Comparison of ENCODE assay signal across 9 cellular contexts in the genomic region with DNA sequence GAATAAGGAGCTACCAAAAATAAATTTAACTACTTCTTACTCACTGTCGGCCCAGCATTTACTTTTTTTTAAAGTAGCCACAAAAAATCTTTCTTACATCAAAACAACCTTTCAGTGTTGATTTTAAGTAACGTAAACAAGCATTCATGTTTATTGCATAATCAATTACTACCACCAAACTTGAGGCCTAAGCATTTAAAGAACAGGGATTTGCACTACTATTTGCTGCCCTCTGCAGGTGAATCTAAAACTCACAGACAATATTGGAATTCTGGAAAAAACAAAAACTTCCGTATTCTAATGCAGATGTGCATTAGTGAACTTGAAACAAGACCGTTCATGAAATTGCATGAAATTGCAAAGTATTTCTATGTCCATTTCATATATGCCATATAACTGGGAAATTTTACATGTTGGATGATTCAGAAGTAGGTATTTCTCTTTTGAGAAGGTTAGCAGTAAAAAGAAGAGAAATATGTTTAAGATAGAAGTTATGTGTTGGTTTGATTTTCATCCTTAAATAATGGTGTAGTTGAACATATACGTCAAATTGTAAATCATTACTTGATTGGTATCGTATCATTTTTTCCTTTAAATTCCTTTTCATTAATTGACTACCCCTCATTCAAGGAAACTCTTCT. TPM values are rescaled to one million over a fixed set of nuclear protein-coding genes. Genes with fewer than 3 reads are reported as not detected.
DNase-seq lines count a peak whose midpoint lies in the region; ATAC-seq and TF ChIP-seq lines count a peak whose summit lies in the region.
"Had no signal": no experiment of that assay in that cellular context is flagged by ENCODE, and none has a peak within 500 bp of the region (broad histone marks: within the 10 kb centered on the region; RNA-seq: fewer than 3 reads in every experiment).

No MANE protein-coding gene starts in this region.

- no peak for TF ChIP-seq EP300 in neural cell (conservative IDR thresholded peaks at IDR 0.05; ENCODE audit: poor library complexity, severe bottlenecking)

- no peaks in the 10 kb centered on the region for H4K20me1 ChIP-seq in HCT116 (ENCODE audit: insufficient read depth)
- H4K20me1 ChIP-seq in neural cell (ENCODE audit: insufficient read depth), result no peaks in the 10 kb centered on the region

- no peak for TF ChIP-seq POLR2A in HCT116 (IDR thresholded peaks at IDR 0.05; ENCODE audit: borderline replicate concordance, extremely low read depth, insufficient read depth, insufficient read length)

- no peak overlapping the region for H3K4me3 ChIP-seq in HCT116 (replicated peaks in 1 of 2; ENCODE audit: low read depth in 1 of 2, low read length in 2 of 2)
- no peak overlapping the region for H3K4me3 ChIP-seq in neural cell (ENCODE audit: low read length)

- no peaks in the 10 kb centered on the region for H3K9me3 Mint-ChIP-seq in endothelial cell (ENCODE audit: unreplicated experiment)

- no peaks in the 10 kb centered on the region for H3K9me3 ChIP-seq in HCT116 (ENCODE audit: control insufficient read depth in 1 of 2, insufficient read depth in 1 of 2, low read depth in 1 of 2, low read length in 2 of 2)
- no peaks in the 10 kb centered on the region for H3K9me3 ChIP-seq in neural cell (ENCODE audit: low read length)

- no peaks in the 10 kb centered on the region for H3K27me3 Mint-ChIP-seq in endothelial cell (ENCODE audit: unreplicated experiment)

- TF ChIP-seq CTCF in HCT116 (IDR thresholded peaks at IDR 0.05 in 2 of 3, conservative IDR thresholded peaks at IDR 0.05 in 1 of 3; ENCODE audit: borderline replicate concordance in 1 of 3, insufficient read depth in 1 of 3, low read depth in 2 of 3, low read length in 2 of 3) (peak; percentile 56 to 83 (median 61); a peak in 4 of 6 replicates), endothelial cell (IDR thresholded peaks at IDR 0.05; ENCODE audit: unreplicated experiment) (peak; percentile 93), neural cell (IDR thresholded peaks at IDR 0.05; ENCODE audit: poor library complexity, severe bottlenecking) (peak; percentile 80)

- H3K27me3 ChIP-seq in HCT116 (ENCODE audit: insufficient read depth, low read length), result no peaks in the 10 kb centered on the region
- H3K27me3 ChIP-seq in neural cell (ENCODE audit: insufficient read depth, low read depth, low read length), result no peaks in the 10 kb centered on the region

- ATAC-seq in HCT116, result peak; percentile 58; the same call in 1 of the 2 replicates
- no peak for ATAC-seq in HG02763 (IDR thresholded peaks at IDR 0.05; ENCODE audit: unreplicated experiment)

- H3K9me2 ChIP-seq in HCT116 (ENCODE audit: insufficient read depth), result no peaks in the 10 kb centered on the region
- H3K9me2 ChIP-seq in neural cell (ENCODE audit: insufficient read depth, low read length), result no peaks in the 10 kb centered on the region

- H3K4me1 ChIP-seq in HCT116 (ENCODE audit: control insufficient read depth in 1 of 2, insufficient read depth in 2 of 2, low read length in 2 of 2), result no peaks in the 10 kb centered on the region

- H2AFZ ChIP-seq in HCT116 (ENCODE audit: low read depth, low read length, poor library complexity, severe bottlenecking), result peak overlapping the region; percentile 38
- H2AFZ ChIP-seq in neural cell (ENCODE audit: low read depth, low read length), result no peak overlapping the region

- no peaks in the 10 kb centered on the region for H3F3A ChIP-seq in neural cell (ENCODE audit: insufficient read depth, low read length, poor library complexity, severe bottlenecking)

- no peak overlapping the region for H3K27ac ChIP-seq in HCT116 (ENCODE audit: low read depth, low read length)
- no peak overlapping the region for H3K27ac ChIP-seq in neural cell (ENCODE audit: low read length)

- BruUV-seq in HCT116 (replicated peaks; lab: Mats Ljungman, UMichigan), result no TSS peak

- intact Hi-C loops in HCT116 (cut with micrococcal nuclease) (loop anchor here (1.0 to 10.0 kb wide), 5 partner anchors 231 to 1228 kb away; no protein-coding TSS in a partner anchor), posterior vena cava (cut with DNase I) (no loop called here)

- H3K27ac Mint-ChIP-seq in endothelial cell (ENCODE audit: unreplicated experiment), result no peak overlapping the region
- H3K27ac Mint-ChIP-seq: activated naive CD8-positive, alpha-beta T cell had no signal

- TF ChIP-seq RAD21 in HCT116 (IDR thresholded peaks at IDR 0.05; ENCODE audit: low read depth) (peak; percentile 79), neural cell (conservative IDR thresholded peaks at IDR 0.05) (peak; percentile 85)

- no peak overlapping the region for H3K4me3 Mint-ChIP-seq in endothelial cell (ENCODE audit: unreplicated experiment)
- H3K4me3 Mint-ChIP-seq: activated naive CD8-positive, alpha-beta T cell had no signal

- DNase-seq in NCI-H2171 treated with DMSO at 0.1 percent for 48 hours (lab: John Stamatoyannopoulos, UW), result peak; percentile 11
- no peak for DNase-seq in NCI-H2171 (lab: John Stamatoyannopoulos, UW)
- peak; percentile 50 for DNase-seq in HCT116 (ENCODE audit: low read depth, low spot score)
- DNase-seq in OCI-M1 (lab: John Stamatoyannopoulos, UW), result peak; percentile 74
- peak; percentile 50 for DNase-seq in endothelial cell (ENCODE audit: low spot score)
- DNase-seq in posterior vena cava (ENCODE audit: low spot score), result no peak

- H3K36me3 Mint-ChIP-seq in endothelial cell (ENCODE audit: low read depth, unreplicated experiment), result no peaks in the 10 kb centered on the region
- H3K36me3 Mint-ChIP-seq: activated naive CD8-positive, alpha-beta T cell had no signal

- H3K79me2 ChIP-seq in HCT116 (ENCODE audit: insufficient read depth, low read length) (no peaks in the 10 kb centered on the region), neural cell (replicated peaks; ENCODE audit: insufficient read depth, low read length) (no peaks in the 10 kb centered on the region)

- POLR2A ChIA-PET in HCT116 (lab: Charles Lee), result interaction anchor here (0.7 kb wide), 1 partner anchor 604 kb away, joined by 4 read pairs; no protein-coding TSS in a partner anchor

- no peak overlapping the region for H3K9ac ChIP-seq in HCT116 (ENCODE audit: low read length)
- no peak overlapping the region for H3K9ac ChIP-seq in neural cell (ENCODE audit: low read length)

- H3K36me3 ChIP-seq in HCT116 (ENCODE audit: control insufficient read depth in 1 of 2, insufficient read depth in 2 of 2, low read length in 2 of 2) (no peaks in the 10 kb centered on the region), neural cell (ENCODE audit: insufficient read depth, low read length) (no peaks in the 10 kb centered on the region)

- H3K4me2 ChIP-seq in HCT116 (ENCODE audit: low read length) (no peak overlapping the region), neural cell (ENCODE audit: low read length) (no peak overlapping the region)

- CTCF ChIA-PET in HCT116 (lab: Charles Lee), result interaction anchor here (0.6 to 1.3 kb wide), 5 partner anchors 17 to 744 kb away, joined by 3 to 10 read pairs (median 3); no protein-coding TSS in a partner anchor

- no peaks in the 10 kb centered on the region for H3K4me1 Mint-ChIP-seq in endothelial cell (ENCODE audit: unreplicated experiment)

- RAD21 ChIA-PET in HCT116 (lab: Charles Lee; ENCODE audit: low non-redundant PET in 1 of 2, low total read pairs in 2 of 2, uncharacterized antibody in 2 of 2, unreplicated experiment in 2 of 2), result no interaction called here

TF ChIP-seq in HCT116, 20 proteins besides CTCF, POLR2A, EP300 and RAD21 (continues in another document):
- peak; percentile 66 for TF ChIP-seq CEBPB (IDR thresholded peaks at IDR 0.05; ENCODE audit: low read depth)
- no peak for TF ChIP-seq ZBTB33 (IDR thresholded peaks at IDR 0.05; ENCODE audit: extremely low read depth, insufficient replicate concordance, low read length)

TF ChIP-seq in neural cell, 6 proteins besides CTCF, POLR2A, EP300 and RAD21:
- TF ChIP-seq EZH2 (IDR thresholded peaks at IDR 0.05; ENCODE audit: borderline replicate concordance, insufficient read depth, low read length, poor library complexity, severe bottlenecking) (no peak), SMC3 (conservative IDR thresholded peaks at IDR 0.05; ENCODE audit: poor library complexity) (peak; percentile 90)

RNA-seq across cellular contexts. Expression of gene CGGBP1, which starts 55.6 kb away (rescaled TPM):
- total RNA-seq in HCT116 (2021; ENCODE audit: unreplicated experiment) (52.7 TPM), endothelial cell (ENCODE audit: unreplicated experiment) (73.8 TPM), posterior vena cava (10 to 100 TPM; 52.7 to 58.4 TPM)
- 29.9 and 36.8 TPM in 2 replicates for polyA plus RNA-seq in HCT116 (2012)
- polyA plus RNA-seq in neural cell, result 120 and 139 TPM in 2 replicates
- polyA minus RNA-seq in neural cell, result 153 and 181 TPM in 2 replicates

RNA-seq across cellular contexts. Expression of gene ZNF654, which starts 55.8 kb away (rescaled TPM):
- 7.0 TPM for total RNA-seq in HCT116 (2021; ENCODE audit: unreplicated experiment)
- polyA plus RNA-seq in HCT116 (2012), result 1.5 and 2.2 TPM in 2 replicates
- 19.5 TPM for total RNA-seq in endothelial cell (ENCODE audit: unreplicated experiment)
- polyA plus RNA-seq in neural cell, result 17.0 and 20.4 TPM in 2 replicates
- 45.5 and 49.8 TPM in 2 replicates for polyA minus RNA-seq in neural cell
- total RNA-seq in posterior vena cava, result 10 to 100 TPM; 20.1 to 20.2 TPM

Comparison
In these comparisons a context has a peak if more than half of its experiments do, and no peak if none do; other contexts are left out.
1. DNase-seq: peak in NCI-H2171 treated with DMSO at 0.1 percent for 48 hours (single experiment), HCT116 (single experiment), OCI-M1 (single experiment) and endothelial cell (single experiment); none in NCI-H2171 (single experiment) and posterior vena cava (single experiment).
2. Peak in every context shown above with its lines, with median percentiles within 50 percentile points of each other: CTCF ChIP-seq.